ENCODE assay signal across 22 cellular contexts in the genomic region with DNA sequence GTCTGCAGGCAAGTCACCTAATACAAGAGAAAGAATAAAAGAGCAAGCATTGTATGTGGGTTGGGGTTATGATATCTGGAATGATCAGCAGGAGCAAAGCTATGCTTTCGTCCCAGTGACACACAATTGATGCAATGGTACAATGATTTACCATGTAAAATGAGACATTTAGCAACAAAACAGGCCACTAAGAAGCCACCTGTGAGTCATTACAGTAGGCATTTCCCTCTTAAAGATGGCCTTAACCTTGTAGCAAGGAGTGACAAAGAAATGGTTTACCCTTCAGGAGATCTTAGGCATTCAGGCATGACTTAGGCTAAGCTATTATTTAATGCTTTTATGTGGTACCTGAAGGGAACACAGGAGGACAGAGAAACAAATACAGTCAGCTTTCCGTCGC.
"Had no signal": no experiment of that assay in that cellular context is flagged by ENCODE, and none has a peak within 500 bp of the region (broad histone marks: within the 10 kb centered on the region; RNA-seq: fewer than 3 reads in every experiment).

No MANE protein-coding gene starts in this region.

- H3K9me3 ChIP-seq: neutrophil, suprapubic skin, tibial nerve had no signal

- DNase-seq: activated CD4-positive, alpha-beta T cell treated with anti-CD3 and anti-CD28 coated beads, Interleukin-2, amount 50 U/mL, for 1 hour; activated CD4-positive, CD25-positive, alpha-beta regulatory T cell treated with anti-CD3 and anti-CD28 coated beads, Interleukin-2, amount 50 U/mL, for 72 hours; activated CD8-positive, alpha-beta T cell treated with anti-CD3 and anti-CD28 coated beads for 36 hours; activated naive CD4-positive, alpha-beta T cell; activated T-cell treated with anti-CD3 and anti-CD28 coated beads, Interleukin-2, amount 50 U/mL, for 48 hours; central memory CD4-positive, alpha-beta T cell; endodermal cell; foreskin fibroblast; left ventricle myocardium superior; nephron progenitor cell; retina; small intestine; stimulated activated CD4-positive, alpha-beta T cell treated with anti-CD3 and anti-CD28 coated beads, Interleukin-4, amount 100 ng/mL, for 24 hours; T-helper 17 cell; T1000 had no signal

- H3K4me3 ChIP-seq: breast epithelium, suprapubic skin, tibial nerve had no signal

- H3K4me1 ChIP-seq: breast epithelium, suprapubic skin had no signal

- ATAC-seq: activated CD8-positive, alpha-beta T cell treated with anti-CD3 and anti-CD28 coated beads for 36 hours; esophagus mucosa; left ventricle myocardium superior; sciatic nerve; stimulated activated memory B cell treated with anti-CD40 and anti-IgM and Interleukin-4, amounts not matched to agents 10 μg/mL and 1 μg/mL and 100 μg/mL, for 72 hours; T-helper 17 cell had no signal

- H3K36me3 ChIP-seq: breast epithelium, neutrophil, suprapubic skin, tibial nerve had no signal

- H3K27me3 ChIP-seq: breast epithelium, neutrophil, suprapubic skin, tibial nerve had no signal

- H3K27ac ChIP-seq: breast epithelium, neutrophil, suprapubic skin, tibial nerve had no signal
